Comparison of ENCODE assay signal across 8 cellular contexts in the genomic region with DNA sequence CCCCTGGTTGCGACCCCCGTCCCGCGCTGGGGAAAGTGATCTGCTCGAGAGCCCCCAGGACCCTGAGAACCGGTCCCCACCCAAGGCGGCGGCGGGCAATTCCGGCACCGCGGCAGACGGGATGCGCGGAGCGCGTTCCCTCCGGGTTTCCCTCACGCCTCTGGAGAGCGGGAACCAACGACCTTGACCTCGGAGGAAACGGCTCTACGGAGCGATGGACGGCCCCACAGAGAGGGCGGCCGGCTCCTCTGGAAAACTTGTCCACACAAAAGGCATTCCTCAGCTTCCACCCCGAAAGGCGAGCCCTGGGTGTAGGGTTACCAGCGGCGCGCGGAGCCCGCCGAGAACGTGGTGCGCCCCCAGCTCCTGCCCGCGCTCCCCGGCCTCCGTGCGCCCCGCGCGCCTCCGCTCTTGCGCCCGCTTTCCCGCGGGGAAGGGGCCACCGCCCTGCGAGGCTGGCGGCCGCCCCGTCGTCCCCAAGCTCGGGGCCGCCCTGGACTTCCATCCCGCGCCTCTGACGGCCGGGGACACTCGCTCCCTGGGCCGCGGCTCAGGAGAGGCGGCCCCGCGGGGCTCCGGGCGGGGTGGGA. TPM values are rescaled to one million over a fixed set of nuclear protein-coding genes. Genes with fewer than 3 reads are reported as not detected.
DNase-seq lines count a peak whose midpoint lies in the region; ATAC-seq and TF ChIP-seq lines count a peak whose summit lies in the region.

No MANE protein-coding gene starts in this region.

- POLR2A ChIA-PET in BJ (lab: Charles Lee) = interaction anchor here (0.6 to 0.7 kb wide), 2 partner anchors 414 to 1418 kb away, joined by 5 to 12 read pairs; no protein-coding TSS in a partner anchor

- H3K4me3 ChIP-seq in BJ (ENCODE audit: low read depth, low read length) (peak overlapping the region; percentile 65), colonic mucosa (peak overlapping the region; percentile 59), liver (ENCODE audit: low read depth in 1 of 3, low read length in 3 of 3) (peak overlapping the region in 1 of 3 donors; percentile 57), testis (peak overlapping the region; percentile 58 to 67)

- intact Hi-C loops in colonic mucosa (cut with DNase I) (no loop called here), testis (cut with DNase I; ENCODE audit: low total_unique reads) (no loop called here)

- H3K36me3 ChIP-seq in BJ (ENCODE audit: control insufficient read depth, insufficient read depth, low read length) (peaks cover 7% of the 10 kb centered on the region), colonic mucosa (no peaks in the 10 kb centered on the region), liver (ENCODE audit: control insufficient read depth in 4 of 4, insufficient read depth in 3 of 4, low read depth in 1 of 4, low read length in 3 of 4) (no peaks in the 10 kb centered on the region), testis (ENCODE audit: low read depth, missing control alignments) (no peaks in the 10 kb centered on the region)

- ATAC-seq in HG03135 (IDR thresholded peaks at IDR 0.05; ENCODE audit: unreplicated experiment) = peak; percentile 11

- peak overlapping the region; percentile 67 for H3K27ac ChIP-seq in colonic mucosa
- H3K27ac ChIP-seq in liver (ENCODE audit: low read depth in 1 of 2, low read length in 2 of 2) = peak overlapping the region; percentile 19 to 28
- peak overlapping the region; percentile 77 to 89 for H3K27ac ChIP-seq in testis

- no peaks in the 10 kb centered on the region for H3K9me3 ChIP-seq in colonic mucosa
- no peaks in the 10 kb centered on the region for H3K9me3 ChIP-seq in liver (ENCODE audit: control insufficient read depth in 4 of 4, low read length in 3 of 4)
- H3K9me3 ChIP-seq in testis = no peaks in the 10 kb centered on the region

- CTCF ChIA-PET in BJ (lab: Yijun Ruan, JAX) = interaction anchor here (1.0 to 1.3 kb wide), 4 partner anchors 10 to 397 kb away, joined by 3 to 7 read pairs (median 4); no protein-coding TSS in a partner anchor

- H3K4me1 ChIP-seq in colonic mucosa (no peaks in the 10 kb centered on the region), liver (ENCODE audit: control insufficient read depth in 4 of 4, insufficient read depth in 4 of 4, low read length in 3 of 4) (peaks cover 3 to 14% (median 9%) of the 10 kb centered on the region in 4 donors), testis (no peaks in the 10 kb centered on the region)

- no peak for DNase-seq in BJ (ENCODE audit: low read depth)
- DNase-seq in colonic mucosa = peak; percentile 29
- DNase-seq in testis = peak; percentile 29
- no peak for DNase-seq in HuH-7 (ENCODE audit: low spot score)
- DNase-seq in putamen (ENCODE audit: low spot score) = no peak
- DNase-seq in activated CD4-positive, alpha-beta T cell treated with anti-CD3 and anti-CD28 coated beads for 1 hour = no peak

- TF ChIP-seq POLR2A in testis (IDR thresholded peaks at IDR 0.05) = no peak

- H3K9ac ChIP-seq in colonic mucosa (ENCODE audit: low read depth in 2 of 2, low read length in 2 of 2) (peak overlapping the region; percentile 66), liver (ENCODE audit: low read depth in 1 of 2, low read length in 2 of 2) (no peak overlapping the region)

- no peak for TF ChIP-seq RAD21 in liver (IDR thresholded peaks at IDR 0.05)

- H3K27me3 ChIP-seq in BJ (ENCODE audit: control insufficient read depth, insufficient read depth, low read length) = no peaks in the 10 kb centered on the region
- peaks cover 12% of the 10 kb centered on the region for H3K27me3 ChIP-seq in colonic mucosa
- H3K27me3 ChIP-seq in liver (ENCODE audit: control insufficient read depth in 4 of 4, insufficient read depth in 4 of 4, low read length in 3 of 4) = peaks cover 0 to 2% (median 0%) of the 10 kb centered on the region in 4 donors
- H3K27me3 ChIP-seq in testis = no peaks in the 10 kb centered on the region

- 3% methylated on average over 71 of the region's 71 CpGs for WGBS in liver
- 1% methylated on average over 45 of the region's 71 CpGs; no CpG with 5 or more reads in 1 of the 2 donors for WGBS in testis, 2 donors

- TF ChIP-seq CTCF in BJ (IDR thresholded peaks at IDR 0.05; ENCODE audit: insufficient read depth, low read depth, low read length) (no peak), colonic mucosa (IDR thresholded peaks at IDR 0.05) (no peak), liver (IDR thresholded peaks at IDR 0.05; ENCODE audit: low read depth, low read length, missing input control) (no peak), testis (IDR thresholded peaks at IDR 0.05) (no peak)

TF ChIP-seq in liver, 16 proteins besides CTCF, POLR2A, EP300 and RAD21:
- TF ChIP-seq REST (IDR thresholded peaks at IDR 0.05) (no peak), HNF4G (IDR thresholded peaks at IDR 0.05) (no peak), GABPA (IDR thresholded peaks at IDR 0.05 in 1 of 2, conservative IDR thresholded peaks at IDR 0.05 in 1 of 2) (no peak)

RNA-seq across cellular contexts. Expression of gene KIAA1614, which starts 0.4 kb away (rescaled TPM):
- polyA plus RNA-seq in BJ (2011; rRNA removed) (5.2 and 7.3 TPM in 2 replicates), liver (under 1 TPM; 0.21 to 0.29 TPM), testis (ENCODE audit: insufficient read depth, low read depth, low replicate concordance) (3.7 TPM)
- 6.3 and 7.9 TPM in 2 replicates for polyA minus RNA-seq in BJ (2011; rRNA and poly(A)+ RNA removed)
- total RNA-seq in colonic mucosa (1 to 10 TPM in 1 of 2 donors, under 1 TPM in 1; 0.74 to 2.1 TPM), liver (1 to 10 TPM in 1 of 2 donors, under 1 TPM in 1; 0.50 to 1.1 TPM), testis (1 to 10 TPM; 3.7 to 4.0 TPM)

Comparison
In these comparisons a context has a peak if more than half of its experiments do, and no peak if none do; other contexts are left out.
1. DNase-seq: peak in colonic mucosa (single experiment) and testis (single experiment); none in BJ (single experiment), HuH-7 (single experiment), putamen (single experiment) and activated CD4-positive, alpha-beta T cell treated with anti-CD3 and anti-CD28 coated beads for 1 hour (single experiment).
2. H3K27ac ChIP-seq: peak in every context shown above with its lines; median percentile 83 in testis; 67 in colonic mucosa; 24 in liver.
3. H3K9ac ChIP-seq: peak in colonic mucosa (2 of 2); none in liver (0 of 2).